Comparison of ENCODE assay signal across 35 cellular contexts in genomic region chr15:81922143-81922542, GRCh38.
"Had no signal": no experiment of that assay in that cellular context is flagged by ENCODE, and none has a peak within 500 bp of the region (broad histone marks: within the 10 kb centered on the region; RNA-seq: fewer than 3 reads in every experiment).

No MANE protein-coding gene starts in this region.

- H3K4me3 ChIP-seq: MG63 had no signal

- H3K27me3 ChIP-seq: MG63 had no signal

- H3K36me3 ChIP-seq: MG63 had no signal

- DNase-seq: Karpas-422, Kasumi-1, MG63, MM.1S, MV-4-11, NCI-H1048, NCI-H1092, NCI-H1092 treated with DMSO at 0.1 percent for 48 hours, NCI-H1105, NCI-H1105 treated with DMSO at 0.1 percent for 48 hours, NCI-H1417, NCI-H1417 treated with DMSO at 0.1 percent for 48 hours, NCI-H1436, NCI-H1436 treated with DMSO at 0.1 percent for 48 hours, NCI-H146, NCI-H1694, NCI-H1694 treated with DMSO at 0.1 percent for 48 hours, NCI-H187, NCI-H187 treated with DMSO at 0.1 percent for 48 hours, NCI-H1930, NCI-H2029, NCI-H2029 treated with DMSO at 0.1 percent for 48 hours, NCI-H2081, NCI-H2081 treated with DMSO at 0.1 percent for 48 hours, NCI-H2107, NCI-H2171, NCI-H2171 treated with DMSO at 0.1 percent for 48 hours, NCI-H2227 treated with DMSO at 0.1 percent for 48 hours, NCI-H226, NCI-H345, NCI-H446, NCI-H446 treated with DMSO at 0.1 percent for 48 hours, NCI-H510A, NCI-H510A treated with DMSO at 0.1 percent for 48 hours, NCI-H524 had no signal
